9 cellular contexts compared by ENCODE assay signal in genomic region chr21:42923553-42924432, GRCh38. TPM values are rescaled to one million over a fixed set of nuclear protein-coding genes. Genes with fewer than 3 reads are reported as not detected.
A peak's percentile ranks its signal among the peaks of the same experiment; 100 is the strongest.
DNase-seq lines count a peak whose midpoint lies in the region; ATAC-seq and TF ChIP-seq lines count a peak whose summit lies in the region.
"Had no signal": no experiment of that assay in that cellular context is flagged by ENCODE, and none has a peak within 500 bp of the region (broad histone marks: within the 10 kb centered on the region; RNA-seq: fewer than 3 reads in every experiment).

No MANE protein-coding gene starts in this region.

- no peaks in the 10 kb centered on the region for H3K9me3 Mint-ChIP-seq in activated naive CD8-positive, alpha-beta T cell treated with anti-CD3 and anti-CD28 coated beads, Interleukin-2, amount 50 U/mL, for 24 hours
- H3K9me3 Mint-ChIP-seq in progenitor cell of endocrine pancreas (ENCODE audit: low read depth) = no peaks in the 10 kb centered on the region

- H3K4me3 ChIP-seq in SU-DHL-6 (ENCODE audit: insufficient read depth, low read length, poor library complexity, severe bottlenecking) = no peak overlapping the region
- H3K4me3 ChIP-seq in heart right ventricle = peak overlapping the region in 2 of 10 donors; percentile 6 to 7
- no peak overlapping the region for H3K4me3 ChIP-seq in upper lobe of right lung

- H3K4me1 ChIP-seq in heart right ventricle (peaks cover 0 to 12% (median 4%) of the 10 kb centered on the region in 9 donors), upper lobe of right lung (peaks cover 9% of the 10 kb centered on the region)

- H3K27ac Mint-ChIP-seq in activated naive CD8-positive, alpha-beta T cell treated with anti-CD3 and anti-CD28 coated beads, Interleukin-2, amount 50 U/mL, for 24 hours = peak overlapping the region; percentile 86
- peak overlapping the region; percentile 75 for H3K27ac Mint-ChIP-seq in progenitor cell of endocrine pancreas

- H3K4me1 Mint-ChIP-seq in activated naive CD8-positive, alpha-beta T cell treated with anti-CD3 and anti-CD28 coated beads, Interleukin-2, amount 50 U/mL, for 24 hours = peaks cover 16% of the 10 kb centered on the region
- peaks cover 13% of the 10 kb centered on the region for H3K4me1 Mint-ChIP-seq in progenitor cell of endocrine pancreas (ENCODE audit: low read depth)

- peak; percentile 74 for ATAC-seq in GM21447 (IDR thresholded peaks at IDR 0.05; ENCODE audit: unreplicated experiment)
- ATAC-seq in activated naive CD8-positive, alpha-beta T cell treated with anti-CD3 and anti-CD28 coated beads, Interleukin-2, amount 50 U/mL, for 24 hours = peak; percentile 99
- ATAC-seq in heart right ventricle = peak; percentile 72 to 93 (median 86)
- peak; percentile 98 for ATAC-seq in upper lobe of right lung

- no peaks in the 10 kb centered on the region for H3K9me2 ChIP-seq in SU-DHL-6 (replicated peaks; ENCODE audit: insufficient read depth, low read length)

- H3K4me2 ChIP-seq in SU-DHL-6 (ENCODE audit: low read depth, low read length, poor library complexity, severe bottlenecking) = peak overlapping the region; percentile 47

- H3K79me2 ChIP-seq in SU-DHL-6 (ENCODE audit: insufficient read depth, low read length) = no peaks in the 10 kb centered on the region

- H4K20me1 ChIP-seq in SU-DHL-6 (ENCODE audit: low read depth, low read length) = no peaks in the 10 kb centered on the region

- peak overlapping the region; percentile 92 for H2AFZ ChIP-seq in SU-DHL-6 (ENCODE audit: low read depth, low read length, severe bottlenecking)

- H3K27me3 ChIP-seq in SU-DHL-6 (ENCODE audit: low read length) (no peaks in the 10 kb centered on the region), heart right ventricle (no peaks in the 10 kb centered on the region), upper lobe of right lung (no peaks in the 10 kb centered on the region)

- H3K27ac ChIP-seq in SU-DHL-6 (ENCODE audit: low read depth, low read length) = peak overlapping the region; percentile 53
- H3K27ac ChIP-seq in heart right ventricle = peak overlapping the region in 1 of 10 donors; percentile 44
- H3K27ac ChIP-seq in upper lobe of right lung = no peak overlapping the region

- H3K9ac ChIP-seq in SU-DHL-6 (ENCODE audit: low read length) = peak overlapping the region; percentile 59

- WGBS in heart right ventricle, 2 donors = 23% methylated on average over 18 of the region's 18 CpGs

- peak overlapping the region; percentile 32 for H3K4me3 Mint-ChIP-seq in activated naive CD8-positive, alpha-beta T cell treated with anti-CD3 and anti-CD28 coated beads, Interleukin-2, amount 50 U/mL, for 24 hours
- peak overlapping the region; percentile 5 for H3K4me3 Mint-ChIP-seq in progenitor cell of endocrine pancreas (ENCODE audit: low read depth)

- DNase-seq in C1 segment of cervical spinal cord (lab: John Stamatoyannopoulos, UW) (peak in 11 of 14 donors; percentile 19 to 66 (median 51)), NCI-H1417 treated with DMSO at 0.1 percent for 48 hours (lab: John Stamatoyannopoulos, UW) (peak; percentile 16), heart right ventricle (peak; percentile 25 to 73), progenitor cell of endocrine pancreas (ENCODE audit: low spot score, unreplicated experiment) (peak; percentile 57), upper lobe of right lung (peak; percentile 69)
- DNase-seq in activated naive CD8-positive, alpha-beta T cell treated with anti-CD3 and anti-CD28 coated beads, Interleukin-2, amount 50 U/mL, for 24 hours = peak; percentile 71

- TF ChIP-seq CTCF in SU-DHL-6 (IDR thresholded peaks at IDR 0.05; ENCODE audit: insufficient read depth, low read length, poor library complexity, severe bottlenecking) (peak; percentile 78), heart right ventricle (IDR thresholded peaks at IDR 0.05) (peak; percentile 50 to 83 (median 74)), progenitor cell of endocrine pancreas (IDR thresholded peaks at IDR 0.05; ENCODE audit: unreplicated experiment) (peak; percentile 70), upper lobe of right lung (IDR thresholded peaks at IDR 0.05) (peak; percentile 70)

- no peaks in the 10 kb centered on the region for H3K36me3 Mint-ChIP-seq in activated naive CD8-positive, alpha-beta T cell treated with anti-CD3 and anti-CD28 coated beads, Interleukin-2, amount 50 U/mL, for 24 hours (ENCODE audit: low read depth)
- no peaks in the 10 kb centered on the region for H3K36me3 Mint-ChIP-seq in progenitor cell of endocrine pancreas (ENCODE audit: insufficient read depth)

- no peaks in the 10 kb centered on the region for H3F3A ChIP-seq in SU-DHL-6 (ENCODE audit: insufficient read depth)

- no peaks in the 10 kb centered on the region for H3K36me3 ChIP-seq in SU-DHL-6 (ENCODE audit: low read length)
- no peaks in the 10 kb centered on the region for H3K36me3 ChIP-seq in heart right ventricle
- no peaks in the 10 kb centered on the region for H3K36me3 ChIP-seq in upper lobe of right lung

- intact Hi-C loops in heart right ventricle (cut with DNase I) = loop anchor here in 1 of 10 donors (10.0 kb wide), 3 partner anchors 51 to 721 kb away; partner anchors contain the start of gene PKNOX1
- intact Hi-C loops in upper lobe of right lung (cut with DNase I) = no loop called here

- H3K9me3 ChIP-seq in SU-DHL-6 (ENCODE audit: insufficient read depth, low read length) = no peaks in the 10 kb centered on the region
- H3K9me3 ChIP-seq in heart right ventricle = no peaks in the 10 kb centered on the region
- H3K9me3 ChIP-seq in upper lobe of right lung = no peaks in the 10 kb centered on the region

- no peaks in the 10 kb centered on the region for H3K27me3 Mint-ChIP-seq in activated naive CD8-positive, alpha-beta T cell treated with anti-CD3 and anti-CD28 coated beads, Interleukin-2, amount 50 U/mL, for 24 hours
- H3K27me3 Mint-ChIP-seq in progenitor cell of endocrine pancreas = no peaks in the 10 kb centered on the region

RNA-seq across cellular contexts. Expression of gene ERVH48-1, which starts 1.6 kb away (rescaled TPM):
- total RNA-seq in heart right ventricle (under 1 TPM in 1 of 10 donors, not detected in 9; 0.09 TPM), progenitor cell of endocrine pancreas (0.91 and 1.5 TPM in 2 replicates), upper lobe of right lung (not detected)
- under 1 TPM in 1 of 2 donors, not detected in 1; 0.03 TPM for polyA plus RNA-seq in heart right ventricle
- total RNA-seq: activated CD8-positive, alpha-beta memory T cell treated with anti-CD3 and anti-CD28 coated beads for 36 hours had no signal

RNA-seq across cellular contexts. Expression of gene NDUFV3, which starts 30.7 kb away (rescaled TPM):
- total RNA-seq in heart right ventricle = 10 to 100 TPM; 42.6 to 63.7 (median 52.2) TPM
- 10 to 100 TPM; 25.9 to 57.1 TPM for polyA plus RNA-seq in heart right ventricle
- 31.2 and 34.1 TPM in 2 replicates for total RNA-seq in progenitor cell of endocrine pancreas
- total RNA-seq in upper lobe of right lung = 38.5 TPM

RNA-seq across cellular contexts. Expression of gene WDR4, which starts 44.5 kb away (rescaled TPM):
- 1 to 10 TPM; 3.7 to 9.6 (median 4.5) TPM for total RNA-seq in heart right ventricle
- polyA plus RNA-seq in heart right ventricle = 1 to 10 TPM; 4.0 to 9.8 TPM
- 21.4 and 22.5 TPM in 2 replicates for total RNA-seq in progenitor cell of endocrine pancreas
- total RNA-seq in upper lobe of right lung = 18.4 TPM

RNA-seq across cellular contexts. Expression of gene PKNOX1, which starts 50.6 kb away (rescaled TPM):
- 10 to 100 TPM in 2 of 10 donors, 1 to 10 TPM in 8; 5.0 to 11.6 (median 7.7) TPM for total RNA-seq in heart right ventricle
- polyA plus RNA-seq in heart right ventricle = 1 to 10 TPM; 5.8 to 6.0 TPM
- total RNA-seq in progenitor cell of endocrine pancreas = 27.7 and 30.1 TPM in 2 replicates
- 14.9 TPM for total RNA-seq in upper lobe of right lung

Comparison
In these comparisons a context has a peak if more than half of its experiments do, and no peak if none do; other contexts are left out.
1. DNase-seq: peak in every context shown above with its lines; median percentile 71 in activated naive CD8-positive, alpha-beta T cell treated with anti-CD3 and anti-CD28 coated beads, Interleukin-2, amount 50 U/mL, for 24 hours; 69 in upper lobe of right lung; 57 in progenitor cell of endocrine pancreas; 51 in C1 segment of cervical spinal cord; 49 in heart right ventricle; 16 in NCI-H1417 treated with DMSO at 0.1 percent for 48 hours.